In genomic region chr1:150560011-150560438, GRCh38 we compare ENCODE assay signal across 8 cellular contexts. TPM values are rescaled to one million over a fixed set of nuclear protein-coding genes. Genes with fewer than 3 reads are reported as not detected.
DNase-seq lines count a peak whose midpoint lies in the region; ATAC-seq and TF ChIP-seq lines count a peak whose summit lies in the region.

No MANE protein-coding gene starts in this region.

- peak overlapping the region in 1 of 2 donors; percentile 50 for H3K4me3 ChIP-seq in left lung

- peak; percentile 70 to 82 for DNase-seq in NCI-H2081 (lab: John Stamatoyannopoulos, UW)
- DNase-seq in NCI-H2081 treated with DMSO at 0.1 percent for 48 hours (lab: John Stamatoyannopoulos, UW): no peak
- DNase-seq in NCI-H2107 treated with DMSO at 0.1 percent for 48 hours (lab: John Stamatoyannopoulos, UW; ENCODE audit: unreplicated experiment): peak; percentile 63
- DNase-seq in activated CD4-positive, CD25-positive, alpha-beta regulatory T cell (lab: John Stamatoyannopoulos, UW): peak; percentile 55 to 62 (median 58)
- DNase-seq in cerebellum (ENCODE audit: low spot score): peak; percentile 47
- DNase-seq in left lung: peak; percentile 75 to 90
- DNase-seq in stimulated activated CD4-positive, alpha-beta T cell treated with anti-CD3 and anti-CD28 coated beads, Interleukin-4, amount 100 ng/mL, for 24 hours: peak; percentile 83

- peaks cover 44 to 68% of the 10 kb centered on the region in 2 donors for H3K4me1 ChIP-seq in left lung

- peak overlapping the region; percentile 100 for H3K27ac ChIP-seq in left lung

- TF ChIP-seq CTCF in left lung (IDR thresholded peaks at IDR 0.05): peak; percentile 91 to 94

- ATAC-seq in left lung: peak; percentile 23
- no peak for ATAC-seq in GM18861 (IDR thresholded peaks at IDR 0.05; ENCODE audit: unreplicated experiment)

- no peaks in the 10 kb centered on the region for H3K9me3 ChIP-seq in left lung

- intact Hi-C loops in left lung (cut with DNase I): loop anchor here in 1 of 2 donors (5.0 kb wide), 1 partner anchor 62 kb away; no protein-coding TSS in a partner anchor

- no peaks in the 10 kb centered on the region for H3K27me3 ChIP-seq in left lung

- peaks cover 0 to 45% of the 10 kb centered on the region in 2 donors for H3K36me3 ChIP-seq in left lung

RNA-seq across cellular contexts. Expression of gene ADAMTSL4, which starts 10.8 kb away (rescaled TPM):
- 0.36 TPM for total RNA-seq in cerebellum
- total RNA-seq in left lung: 10 to 100 TPM; 52.9 to 76.0 TPM

RNA-seq across cellular contexts. Expression of gene MCL1, which starts 19.4 kb away (rescaled TPM):
- total RNA-seq in cerebellum (86.7 TPM), left lung (100 to 1,000 TPM; 266 to 280 TPM)

RNA-seq across cellular contexts. Expression of gene FALEC, which starts 44.5 kb away (rescaled TPM):
- total RNA-seq in cerebellum (2.2 TPM), left lung (not detected)

RNA-seq across cellular contexts. Expression of gene ECM1, which starts 52.1 kb away (rescaled TPM):
- total RNA-seq in cerebellum: 1.9 TPM
- 10 to 100 TPM; 21.3 to 65.2 TPM for total RNA-seq in left lung

Comparison
In these comparisons a context has a peak if more than half of its experiments do, and no peak if none do; other contexts are left out.
1. RNA of gene ADAMTSL4, which starts 10.8 kb away (total RNA-seq): 52.9 to 76.0 TPM in left lung; 0.36 TPM in cerebellum (single experiment); every median in the first group is over 10 times any median in the second.